28 cellular contexts compared by ENCODE assay signal in genomic region chr13:58134012-58134411, GRCh38.
"Had no signal": no experiment of that assay in that cellular context is flagged by ENCODE, and none has a peak within 500 bp of the region (broad histone marks: within the 10 kb centered on the region; RNA-seq: fewer than 3 reads in every experiment).

No MANE protein-coding gene starts in this region.

- H3K27ac ChIP-seq: adrenal gland, body of pancreas, colonic mucosa, esophagus muscularis mucosa, foreskin keratinocyte, gastrocnemius medialis had no signal

- H3K4me1 ChIP-seq: adrenal gland, body of pancreas, colonic mucosa, esophagus muscularis mucosa, foreskin keratinocyte, gastrocnemius medialis had no signal

- H3K4me3 ChIP-seq: adrenal gland, body of pancreas, colonic mucosa, esophagus muscularis mucosa, gastrocnemius medialis had no signal

- H3K27me3 ChIP-seq: adrenal gland, body of pancreas, colonic mucosa, esophagus muscularis mucosa, foreskin keratinocyte, gastrocnemius medialis had no signal

- DNase-seq: activated CD4-positive, alpha-beta memory T cell treated with anti-CD3 and anti-CD28 coated beads for 36 hours; activated CD4-positive, alpha-beta T cell treated with anti-CD3 and anti-CD28 coated beads for 36 hours; activated CD4-positive, alpha-beta T cell treated with anti-CD3 and anti-CD28 coated beads, Interleukin-2, amount 10 ng/mL, durations not matched to agents 24 days and 14 days; activated CD4-positive, CD25-positive, alpha-beta regulatory T cell; activated CD4-positive, CD25-positive, alpha-beta regulatory T cell treated with anti-CD3 and anti-CD28 coated beads, Interleukin-2, amount 50 U/mL, for 72 hours; activated CD8-positive, alpha-beta memory T cell treated with anti-CD3 and anti-CD28 coated beads, Interleukin-2, amount 10 ng/mL, durations not matched to agents 7 days and 5 days; activated CD8-positive, alpha-beta memory T cell treated with anti-CD3 and anti-CD28 coated beads, Interleukin-2, amount 50 U/mL, for 4 hours; activated CD8-positive, alpha-beta T cell treated with anti-CD3 and anti-CD28 coated beads, Interleukin-2, amount 10 ng/mL, durations not matched to agents 7 days and 5 days; activated effector memory CD4-positive, alpha-beta T cell treated with anti-CD3 and anti-CD28 coated beads, Interleukin-2, amount 50 U/mL, for 16 hours; activated naive CD4-positive, alpha-beta T cell treated with anti-CD3 and anti-CD28 coated beads for 36 hours; activated naive CD8-positive, alpha-beta T cell treated with anti-CD3 and anti-CD28 coated beads for 36 hours; activated naive CD8-positive, alpha-beta T cell treated with anti-CD3 and anti-CD28 coated beads, Interleukin-2, amount 50 U/mL, for 24 hours; activated T-cell treated with anti-CD3 and anti-CD28 coated beads, Interleukin-2, amount 50 U/mL, for 1 hour; activated T-cell treated with anti-CD3 and anti-CD28 coated beads, Interleukin-2, amount 50 U/mL, for 48 hours; adrenal gland; amygdala; aorta; body of pancreas; central memory CD4-positive, alpha-beta T cell; cerebellar nuclear complex; colonic mucosa; effector memory CD4-positive, alpha-beta T cell; erythroblast; foreskin keratinocyte; gastrocnemius medialis; glutamatergic neuron; T-helper 2 cell had no signal

- ATAC-seq: activated CD4-positive, alpha-beta T cell treated with anti-CD3 and anti-CD28 coated beads for 36 hours; activated CD8-positive, alpha-beta memory T cell treated with anti-CD3 and anti-CD28 coated beads, Interleukin-2, amount 10 ng/mL, durations not matched to agents 7 days and 5 days; activated CD8-positive, alpha-beta T cell treated with anti-CD3 and anti-CD28 coated beads, Interleukin-2, amount 10 ng/mL, durations not matched to agents 7 days and 5 days; activated naive CD8-positive, alpha-beta T cell treated with anti-CD3 and anti-CD28 coated beads, Interleukin-2, amount 50 U/mL, for 24 hours; body of pancreas; foreskin keratinocyte; gastrocnemius medialis had no signal

- H3K36me3 ChIP-seq: adrenal gland, colonic mucosa, esophagus muscularis mucosa, gastrocnemius medialis had no signal

- H3K9me3 ChIP-seq: adrenal gland, body of pancreas, colonic mucosa, gastrocnemius medialis had no signal
